Comparison of ENCODE assay signal across 21 cellular contexts in genomic region chr2:171102802-171103201, GRCh38. TPM values are rescaled to one million over a fixed set of nuclear protein-coding genes. Genes with fewer than 3 reads are reported as not detected.
DNase-seq lines count a peak whose midpoint lies in the region; ATAC-seq and TF ChIP-seq lines count a peak whose summit lies in the region.
"Had no signal": no experiment of that assay in that cellular context is flagged by ENCODE, and none has a peak within 500 bp of the region (broad histone marks: within the 10 kb centered on the region; RNA-seq: fewer than 3 reads in every experiment).

No MANE protein-coding gene starts in this region.

- no peak for ATAC-seq in HG02610 (IDR thresholded peaks at IDR 0.05; ENCODE audit: unreplicated experiment)
- ATAC-seq: left colon had no signal

- intact Hi-C loops in CD4-positive, alpha-beta memory T cell (cut with micrococcal nuclease), result no loop called here
- intact Hi-C loops in lower leg skin (cut with DNase I; ENCODE audit: low total_unique reads), result no loop called here

- peaks cover 56 to 59% of the 10 kb centered on the region in 2 donors for H3K36me3 Mint-ChIP-seq in CD4-positive, alpha-beta memory T cell
- peaks cover 96% of the 10 kb centered on the region for H3K36me3 Mint-ChIP-seq in brain

- H3K27ac ChIP-seq in CD4-positive, alpha-beta memory T cell (ENCODE audit: low read depth, low read length), result no peak overlapping the region
- H3K27ac ChIP-seq in effector memory CD4-positive, alpha-beta T cell (ENCODE audit: insufficient read depth, low read length, poor library complexity, severe bottlenecking), result no peak overlapping the region
- H3K27ac ChIP-seq: breast epithelium, hepatocyte, Peyer's patch had no signal

- no peak for TF ChIP-seq CTCF in brain (conservative IDR thresholded peaks at IDR 0.05)
- no peak for TF ChIP-seq CTCF in lower leg skin (IDR thresholded peaks at IDR 0.05)

- H3K4me1 ChIP-seq in CD4-positive, alpha-beta memory T cell (ENCODE audit: insufficient read depth, low read length), result peaks cover 12% of the 10 kb centered on the region
- H3K4me1 ChIP-seq in effector memory CD4-positive, alpha-beta T cell (ENCODE audit: control insufficient read depth, insufficient read depth, low read length, poor library complexity, severe bottlenecking), result no peaks in the 10 kb centered on the region
- H3K4me1 ChIP-seq: breast epithelium, Peyer's patch had no signal

- no peaks in the 10 kb centered on the region for H3K27me3 ChIP-seq in CD4-positive, alpha-beta memory T cell (ENCODE audit: insufficient read depth, low read length)
- no peaks in the 10 kb centered on the region for H3K27me3 ChIP-seq in effector memory CD4-positive, alpha-beta T cell (replicated peaks; ENCODE audit: control insufficient read depth, insufficient read depth, low read length, poor library complexity, severe bottlenecking)
- H3K27me3 ChIP-seq: breast epithelium, dorsolateral prefrontal cortex, hepatocyte, Peyer's patch had no signal

- CTCF ChIA-PET in CD4-positive, alpha-beta memory T cell (lab: Charles Lee; ENCODE audit: partially characterized antibody), result no interaction called here

- H3K9me3 ChIP-seq in CD4-positive, alpha-beta memory T cell (ENCODE audit: control insufficient read depth in 1 of 2, low read length in 2 of 2), result peaks cover 0 to 15% of the 10 kb centered on the region in 2 donors
- peaks cover 8% of the 10 kb centered on the region for H3K9me3 ChIP-seq in effector memory CD4-positive, alpha-beta T cell (ENCODE audit: control insufficient read depth, low read length)

- no peaks in the 10 kb centered on the region for H3K27me3 Mint-ChIP-seq in CD4-positive, alpha-beta memory T cell
- H3K27me3 Mint-ChIP-seq in brain, result no peaks in the 10 kb centered on the region
- H3K27me3 Mint-ChIP-seq: B cell; progenitor cell of endocrine pancreas; stimulated activated naive CD8-positive, alpha-beta T cell treated with anti-CD3 and anti-CD28 coated beads, Interleukin-15, Interleukin-2, amounts not matched to agents 100 ng/mL and 50 ng/mL, for 24 hours had no signal

- H3K4me3 ChIP-seq in CD4-positive, alpha-beta memory T cell (ENCODE audit: low read length in 2 of 2), result no peak overlapping the region
- no peak overlapping the region for H3K4me3 ChIP-seq in effector memory CD4-positive, alpha-beta T cell (ENCODE audit: insufficient read depth, low read depth, low read length, poor library complexity, severe bottlenecking)
- no peak overlapping the region for H3K4me3 ChIP-seq in lower leg skin (ENCODE audit: low read depth, poor library complexity, severe bottlenecking)
- H3K4me3 ChIP-seq: breast epithelium, dorsolateral prefrontal cortex, hepatocyte, Peyer's patch had no signal

- TF ChIP-seq POLR2A in lower leg skin (IDR thresholded peaks at IDR 0.05), result no peak

- DNase-seq in CD4-positive, alpha-beta memory T cell, result no peak
- DNase-seq in DMS79 treated with DMSO at 0.1 percent for 48 hours (lab: John Stamatoyannopoulos, UW), result peak; percentile 97
- peak; percentile 67 for DNase-seq in NCI-H2227 treated with DMSO at 0.1 percent for 48 hours (lab: John Stamatoyannopoulos, UW)
- no peak for DNase-seq in effector memory CD4-positive, alpha-beta T cell
- DNase-seq in lower leg skin (ENCODE audit: low spot score in 2 of 2), result no peak
- no peak for DNase-seq in NCI-H1694 (lab: John Stamatoyannopoulos, UW)
- DNase-seq: activated gamma-delta T cell treated with Interleukin-2 at 50 U/mL for 16 hours, dorsolateral prefrontal cortex, EL, H7, Karpas-422, left colon, NCI-H226, Peyer's patch had no signal

- peaks cover 41 to 63% (median 55%) of the 10 kb centered on the region in 4 donors for H3K4me1 Mint-ChIP-seq in CD4-positive, alpha-beta memory T cell
- peaks cover 36% of the 10 kb centered on the region for H3K4me1 Mint-ChIP-seq in brain

- H3K4me3 Mint-ChIP-seq in CD4-positive, alpha-beta memory T cell, result peak overlapping the region in 3 of 8 donors; percentile 0 to 28 (median 14)
- peak overlapping the region in 2 of 5 experiments; percentile 6 to 9 for H3K4me3 Mint-ChIP-seq in brain
- H3K4me3 Mint-ChIP-seq: B cell; stimulated activated naive CD8-positive, alpha-beta T cell treated with anti-CD3 and anti-CD28 coated beads, Interleukin-15, Interleukin-2, amounts not matched to agents 100 ng/mL and 50 ng/mL, for 24 hours had no signal

- no peaks in the 10 kb centered on the region for H3K36me3 ChIP-seq in CD4-positive, alpha-beta memory T cell (ENCODE audit: insufficient read depth, low read length)
- H3K36me3 ChIP-seq in effector memory CD4-positive, alpha-beta T cell (ENCODE audit: control insufficient read depth, insufficient read depth, low read length), result no peaks in the 10 kb centered on the region
- H3K36me3 ChIP-seq: breast epithelium, Peyer's patch had no signal

- H3K27ac Mint-ChIP-seq in CD4-positive, alpha-beta memory T cell, result peak overlapping the region; percentile 11 to 86 (median 52)
- H3K27ac Mint-ChIP-seq in brain, result peak overlapping the region in 4 of 5 experiments; percentile 4 to 60 (median 33)
- H3K27ac Mint-ChIP-seq: B cell; progenitor cell of endocrine pancreas; stimulated activated naive CD8-positive, alpha-beta T cell treated with anti-CD3 and anti-CD28 coated beads, Interleukin-15, Interleukin-2, amounts not matched to agents 100 ng/mL and 50 ng/mL, for 24 hours had no signal

- POLR2A ChIA-PET in CD4-positive, alpha-beta memory T cell (lab: Charles Lee; ENCODE audit: partially characterized antibody), result no interaction called here

- 76 to 90% methylated on average over 4 of the region's 4 CpGs for WGBS in lower leg skin, 2 donors

- H3K9me3 Mint-ChIP-seq in CD4-positive, alpha-beta memory T cell, result peaks cover 0 to 34% (median 23%) of the 10 kb centered on the region in 8 donors
- peaks cover 32 to 40% (median 35%) of the 10 kb centered on the region in 5 experiments for H3K9me3 Mint-ChIP-seq in brain

RNA-seq across cellular contexts. Expression of gene TLK1, which starts 57.9 kb away (rescaled TPM):
- 100 to 1,000 TPM; 138 to 152 TPM for total RNA-seq in CD4-positive, alpha-beta memory T cell
- 10 to 100 TPM; 19.2 to 53.6 TPM for polyA plus RNA-seq in CD4-positive, alpha-beta memory T cell
- 7.4 TPM for polyA plus RNA-seq in brain (ENCODE audit: insufficient read depth, low read depth, low replicate concordance)
- total RNA-seq in lower leg skin, result 10 to 100 TPM; 22.9 to 68.3 (median 26.2) TPM

Comparison
In these comparisons a context has a peak if more than half of its experiments do, and no peak if none do; other contexts are left out.
1. DNase-seq: peak in DMS79 treated with DMSO at 0.1 percent for 48 hours (single experiment) and NCI-H2227 treated with DMSO at 0.1 percent for 48 hours (single experiment); none in CD4-positive, alpha-beta memory T cell (0 of 5), effector memory CD4-positive, alpha-beta T cell (0 of 3), lower leg skin (0 of 2) and NCI-H1694 (single experiment).